21 cellular contexts compared by ENCODE assay signal in the genomic region with DNA sequence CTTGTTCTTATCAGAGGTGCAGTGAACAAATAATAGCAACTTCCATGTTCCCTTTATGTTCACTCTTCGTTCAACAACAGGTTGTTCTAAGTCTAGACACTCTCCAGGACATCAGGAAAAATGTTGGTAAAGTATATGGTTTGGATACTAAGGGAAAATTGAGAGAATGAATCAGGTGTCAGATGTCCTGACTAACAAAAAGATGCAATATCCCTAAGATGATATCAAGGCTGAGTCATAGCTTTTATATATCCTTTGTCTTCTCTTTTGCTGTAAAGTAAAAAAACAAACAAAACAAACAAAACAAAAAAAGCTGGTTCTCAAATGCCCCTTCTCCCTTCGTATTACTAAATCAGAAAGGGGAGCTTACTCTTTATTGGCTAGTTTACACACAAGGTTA. TPM values are rescaled to one million over a fixed set of nuclear protein-coding genes. Genes with fewer than 3 reads are reported as not detected.
"Had no signal": no experiment of that assay in that cellular context is flagged by ENCODE, and none has a peak within 500 bp of the region (broad histone marks: within the 10 kb centered on the region; RNA-seq: fewer than 3 reads in every experiment).

No MANE protein-coding gene starts in this region.

- H3K27me3 ChIP-seq: ascending aorta, dorsolateral prefrontal cortex, ovary, spleen, testis, upper lobe of left lung had no signal

- ATAC-seq: left lobe of liver, sciatic nerve had no signal

- H3K4me3 ChIP-seq: ascending aorta, dorsolateral prefrontal cortex, ovary, spleen, testis, upper lobe of left lung had no signal

- H3K27ac ChIP-seq: ascending aorta, dorsolateral prefrontal cortex, ovary, spleen, testis, upper lobe of left lung, VCaP had no signal

- H3K27ac Mint-ChIP-seq: activated naive CD4-positive, alpha-beta T cell treated with anti-CD3 and anti-CD28 coated beads for 36 hours; activated naive CD8-positive, alpha-beta T cell treated with anti-CD3 and anti-CD28 coated beads, Interleukin-2, amount 50 U/mL, for 24 hours; endodermal cell; naive B cell; stimulated activated naive CD8-positive, alpha-beta T cell treated with anti-CD3 and anti-CD28 coated beads, Interleukin-15, amount 100 ng/mL, for 72 hours had no signal

- H3K9me3 Mint-ChIP-seq: activated naive CD4-positive, alpha-beta T cell treated with anti-CD3 and anti-CD28 coated beads for 36 hours; activated naive CD8-positive, alpha-beta T cell treated with anti-CD3 and anti-CD28 coated beads, Interleukin-2, amount 50 U/mL, for 24 hours; naive B cell; stimulated activated naive CD8-positive, alpha-beta T cell treated with anti-CD3 and anti-CD28 coated beads, Interleukin-15, amount 100 ng/mL, for 72 hours had no signal

- H3K4me1 Mint-ChIP-seq: endodermal cell, naive B cell had no signal

- H3K4me1 ChIP-seq: ascending aorta, spleen, testis, upper lobe of left lung had no signal

- H3K36me3 ChIP-seq: ascending aorta, ovary, spleen, upper lobe of left lung had no signal

- DNase-seq: activated CD4-positive, alpha-beta T cell treated with anti-CD3 and anti-CD28 coated beads for 1 hour; activated CD4-positive, alpha-beta T cell treated with anti-CD3 and anti-CD28 coated beads, Interleukin-2, amount 50 U/mL, for 4 hours; activated naive CD8-positive, alpha-beta T cell treated with anti-CD3 and anti-CD28 coated beads, Interleukin-2, amount 50 U/mL, for 24 hours; activated T-cell treated with anti-CD3 and anti-CD28 coated beads, Interleukin-2, amount 50 U/mL, for 1 hour; dorsolateral prefrontal cortex; endodermal cell; erythroblast; naive B cell; ovary; spleen; testis; upper lobe of left lung had no signal

- H3K27me3 Mint-ChIP-seq: activated naive CD8-positive, alpha-beta T cell treated with anti-CD3 and anti-CD28 coated beads, Interleukin-2, amount 50 U/mL, for 24 hours; naive B cell had no signal

- H3K9me3 ChIP-seq: ascending aorta, ovary, spleen, testis, upper lobe of left lung had no signal

- H3K4me3 Mint-ChIP-seq: activated naive CD4-positive, alpha-beta T cell treated with anti-CD3 and anti-CD28 coated beads for 36 hours; activated naive CD8-positive, alpha-beta T cell treated with anti-CD3 and anti-CD28 coated beads, Interleukin-2, amount 50 U/mL, for 24 hours; endodermal cell; naive B cell; stimulated activated naive CD8-positive, alpha-beta T cell treated with anti-CD3 and anti-CD28 coated beads, Interleukin-15, amount 100 ng/mL, for 72 hours had no signal

RNA-seq across cellular contexts. Expression of gene GLIPR1L1, which starts 11.1 kb away (rescaled TPM):
- total RNA-seq: activated naive CD4-positive, alpha-beta T cell treated with anti-CD3 and anti-CD28 coated beads for 36 hours; activated T-helper 2 cell treated with anti-CD3 and anti-CD28 coated beads, Interferon-gamma antibody, Interleukin-2, Interleukin-4, amounts not matched to agents 10 μg/mL and 5 μg/mL and 100 μg/mL, durations not matched to agents 14 hours and 24 hours and 36 hours; ascending aorta; chondrocyte; dorsolateral prefrontal cortex; left lobe of liver; lung microvascular endothelial cell; ovary; sciatic nerve; spleen; upper lobe of left lung had no signal

RNA-seq across cellular contexts. Expression of gene GLIPR1L2, which starts 45.4 kb away (rescaled TPM):
- total RNA-seq: activated T-helper 2 cell treated with anti-CD3 and anti-CD28 coated beads, Interferon-gamma antibody, Interleukin-2, Interleukin-4, amounts not matched to agents 10 μg/mL and 5 μg/mL and 100 μg/mL, durations not matched to agents 14 hours and 24 hours and 36 hours; ascending aorta had no signal
